ENCODE assay signal across 8 cellular contexts in genomic region chr3:73502609-73503560, GRCh38.
A peak's percentile ranks its signal among the peaks of the same experiment; 100 is the strongest.
DNase-seq lines count a peak whose midpoint lies in the region; ATAC-seq and TF ChIP-seq lines count a peak whose summit lies in the region.

No MANE protein-coding gene starts in this region.

- peak; percentile 76 for DNase-seq in activated effector memory CD4-positive, alpha-beta T cell treated with anti-CD3 and anti-CD28 coated beads, Interleukin-2, amount 50 U/mL, for 16 hours
- no peak for DNase-seq in activated effector memory CD4-positive, alpha-beta T cell treated with Interleukin-2 at 50 U/mL for 16 hours
- DNase-seq in NB4 (ENCODE audit: low read depth) (peak; percentile 74), T-cell (peak in 30 of 34 experiments; percentile 5 to 43 (median 26)), brain pericyte (ENCODE audit: low read depth, low spot score) (peak; percentile 26), inferior parietal cortex (ENCODE audit: extremely low spot score) (peak; percentile 80)
- peak; percentile 2 to 34 for DNase-seq in stimulated activated CD4-positive, alpha-beta T cell treated with anti-CD3 and anti-CD28 coated beads, Interleukin-12 subunit alpha, Interleukin-12 subunit beta, amount 100 ng/mL, for 24 hours (ENCODE audit: low read depth in 2 of 2)

- H3K4me3 Mint-ChIP-seq in T-cell = no peak overlapping the region

- no peak overlapping the region for H3K27ac Mint-ChIP-seq in T-cell

- no peaks in the 10 kb centered on the region for H3K36me3 Mint-ChIP-seq in T-cell

- H3K9me3 Mint-ChIP-seq in T-cell = no peaks in the 10 kb centered on the region

- ATAC-seq in HG02571 (IDR thresholded peaks at IDR 0.05; ENCODE audit: unreplicated experiment) = peak; percentile 66
- peak in 1 of 4 experiments; percentile 48 for ATAC-seq in T-cell (replicated peaks in 1 of 4)

- H3K27me3 Mint-ChIP-seq in T-cell = peaks cover 17 to 21% of the 10 kb centered on the region in 2 donors

- peak; percentile 78 for TF ChIP-seq CTCF in NB4 (IDR thresholded peaks at IDR 0.05; ENCODE audit: low read depth, low read length)

- no peak for TF ChIP-seq POLR2A in NB4 (IDR thresholded peaks at IDR 0.05; ENCODE audit: extremely low read depth, insufficient read length)

- H3K4me1 Mint-ChIP-seq in T-cell = no peaks in the 10 kb centered on the region

- CTCF ChIA-PET in T-cell (lab: Charles Lee) = interaction anchor here (0.7 to 1.9 kb wide), 3 partner anchors 402 to 1881 kb away, joined by 3 to 6 read pairs (median 5); no protein-coding TSS in a partner anchor

- POLR2A ChIA-PET in T-cell (lab: Charles Lee) = no interaction called here

- H3K4me3 ChIP-seq in NB4 (ENCODE audit: low read depth, low read length) = no peak overlapping the region
